1 cellular context compared by ENCODE assay signal in genomic region chr1:6723621-6724428, GRCh38.
TF ChIP-seq lines count a peak whose summit lies in the region.

No MANE protein-coding gene starts in this region.

TF ChIP-seq in K562, 482 proteins besides CTCF, POLR2A, EP300 and RAD21 (continued from another document and continues in another):
- no peak for TF ChIP-seq MITF (IDR thresholded peaks at IDR 0.05)
- no peak for TF ChIP-seq BRD4 (IDR thresholded peaks at IDR 0.05)
- TF ChIP-seq RFX1 (IDR thresholded peaks at IDR 0.05), result no peak
- no peak for TF ChIP-seq SIX5 (IDR thresholded peaks at IDR 0.05; ENCODE audit: borderline replicate concordance in 1 of 2, insufficient read depth in 1 of 2, low read depth in 1 of 2, low read length in 2 of 2)
- no peak for TF ChIP-seq MYBL2 (IDR thresholded peaks at IDR 0.05; ENCODE audit: low read depth)
- TF ChIP-seq MYBL2 (CRISPR knock-in tag; IDR thresholded peaks at IDR 0.05; ENCODE audit: borderline replicate concordance), result no peak
- no peak for TF ChIP-seq HCFC1 (IDR thresholded peaks at IDR 0.05; ENCODE audit: low read depth, low read length)
- TF ChIP-seq, protein P1, sequence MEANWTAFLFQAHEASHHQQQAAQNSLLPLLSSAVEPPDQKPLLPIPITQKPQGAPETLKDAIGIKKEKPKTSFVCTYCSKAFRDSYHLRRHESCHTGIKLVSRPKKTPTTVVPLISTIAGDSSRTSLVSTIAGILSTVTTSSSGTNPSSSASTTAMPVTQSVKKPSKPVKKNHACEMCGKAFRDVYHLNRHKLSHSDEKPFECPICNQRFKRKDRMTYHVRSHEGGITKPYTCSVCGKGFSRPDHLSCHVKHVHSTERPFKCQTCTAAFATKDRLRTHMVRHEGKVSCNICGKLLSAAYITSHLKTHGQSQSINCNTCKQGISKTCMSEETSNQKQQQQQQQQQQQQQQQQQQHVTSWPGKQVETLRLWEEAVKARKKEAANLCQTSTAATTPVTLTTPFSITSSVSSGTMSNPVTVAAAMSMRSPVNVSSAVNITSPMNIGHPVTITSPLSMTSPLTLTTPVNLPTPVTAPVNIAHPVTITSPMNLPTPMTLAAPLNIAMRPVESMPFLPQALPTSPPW (CRISPR knock-in tag; IDR thresholded peaks at IDR 0.05), result no peak
- no peak for TF ChIP-seq KDM1A (IDR thresholded peaks at IDR 0.05)
- TF ChIP-seq TAL1 (IDR thresholded peaks at IDR 0.05), result no peak
- TF ChIP-seq CREB1 (IDR thresholded peaks at IDR 0.05), result no peak
- TF ChIP-seq CREB1 (CRISPR knock-in tag; IDR thresholded peaks at IDR 0.05), result no peak
- TF ChIP-seq, protein P2, sequence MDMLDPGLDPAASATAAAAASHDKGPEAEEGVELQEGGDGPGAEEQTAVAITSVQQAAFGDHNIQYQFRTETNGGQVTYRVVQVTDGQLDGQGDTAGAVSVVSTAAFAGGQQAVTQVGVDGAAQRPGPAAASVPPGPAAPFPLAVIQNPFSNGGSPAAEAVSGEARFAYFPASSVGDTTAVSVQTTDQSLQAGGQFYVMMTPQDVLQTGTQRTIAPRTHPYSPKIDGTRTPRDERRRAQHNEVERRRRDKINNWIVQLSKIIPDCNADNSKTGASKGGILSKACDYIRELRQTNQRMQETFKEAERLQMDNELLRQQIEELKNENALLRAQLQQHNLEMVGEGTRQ (CRISPR knock-in tag; IDR thresholded peaks at IDR 0.05), result peak; percentile 82
- no peak for TF ChIP-seq DPF2 (IDR thresholded peaks at IDR 0.05)
- no peak for TF ChIP-seq HNRNPK (IDR thresholded peaks at IDR 0.05; ENCODE audit: low read depth, low read length, poor library complexity, severe bottlenecking)
- no peak for TF ChIP-seq ZBTB5 (IDR thresholded peaks at IDR 0.05)
- no peak for TF ChIP-seq SPI1 (IDR thresholded peaks at IDR 0.05; ENCODE audit: borderline replicate concordance, low read depth, low read length)
- no peak for TF ChIP-seq BRF1 (IDR thresholded peaks at IDR 0.05; ENCODE audit: borderline replicate concordance, extremely low read depth, insufficient read length)
- TF ChIP-seq BCL6 (CRISPR knock-in tag; IDR thresholded peaks at IDR 0.05), result no peak
- TF ChIP-seq HLTF (IDR thresholded peaks at IDR 0.05), result no peak
- TF ChIP-seq HDAC3 (IDR thresholded peaks at IDR 0.05; ENCODE audit: borderline replicate concordance, partially characterized antibody), result no peak
- no peak for TF ChIP-seq SREBF2 (CRISPR knock-in tag; IDR thresholded peaks at IDR 0.05)
- no peak for TF ChIP-seq ILF3 (IDR thresholded peaks at IDR 0.05; ENCODE audit: borderline replicate concordance)
- TF ChIP-seq, protein P3, sequence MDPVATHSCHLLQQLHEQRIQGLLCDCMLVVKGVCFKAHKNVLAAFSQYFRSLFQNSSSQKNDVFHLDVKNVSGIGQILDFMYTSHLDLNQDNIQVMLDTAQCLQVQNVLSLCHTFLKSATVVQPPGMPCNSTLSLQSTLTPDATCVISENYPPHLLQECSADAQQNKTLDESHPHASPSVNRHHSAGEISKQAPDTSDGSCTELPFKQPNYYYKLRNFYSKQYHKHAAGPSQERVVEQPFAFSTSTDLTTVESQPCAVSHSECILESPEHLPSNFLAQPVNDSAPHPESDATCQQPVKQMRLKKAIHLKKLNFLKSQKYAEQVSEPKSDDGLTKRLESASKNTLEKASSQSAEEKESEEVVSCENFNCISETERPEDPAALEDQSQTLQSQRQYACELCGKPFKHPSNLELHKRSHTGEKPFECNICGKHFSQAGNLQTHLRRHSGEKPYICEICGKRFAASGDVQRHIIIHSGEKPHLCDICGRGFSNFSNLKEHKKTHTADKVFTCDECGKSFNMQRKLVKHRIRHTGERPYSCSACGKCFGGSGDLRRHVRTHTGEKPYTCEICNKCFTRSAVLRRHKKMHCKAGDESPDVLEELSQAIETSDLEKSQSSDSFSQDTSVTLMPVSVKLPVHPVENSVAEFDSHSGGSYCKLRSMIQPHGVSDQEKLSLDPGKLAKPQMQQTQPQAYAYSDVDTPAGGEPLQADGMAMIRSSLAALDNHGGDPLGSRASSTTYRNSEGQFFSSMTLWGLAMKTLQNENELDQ (CRISPR knock-in tag; IDR thresholded peaks at IDR 0.05; ENCODE audit: borderline replicate concordance), result no peak
- no peak for TF ChIP-seq ETV6 (IDR thresholded peaks at IDR 0.05; ENCODE audit: borderline replicate concordance in 1 of 2, low read depth in 2 of 2, low read length in 1 of 2)
- no peak for TF ChIP-seq ETV6 (CRISPR knock-in tag; IDR thresholded peaks at IDR 0.05; ENCODE audit: borderline replicate concordance)
- TF ChIP-seq HNRNPH1 (optimal IDR thresholded peaks at IDR 0.05; ENCODE audit: low read depth, low read length), result no peak
- TF ChIP-seq FOS (IDR thresholded peaks at IDR 0.05; ENCODE audit: extremely low read depth, insufficient read length), result no peak
- no peak for TF ChIP-seq ZC3H8 (IDR thresholded peaks at IDR 0.05)
- TF ChIP-seq RAD51 (IDR thresholded peaks at IDR 0.05; ENCODE audit: borderline replicate concordance, low read depth), result peak; percentile 83
- TF ChIP-seq DMBX1 (CRISPR knock-in tag; IDR thresholded peaks at IDR 0.05; ENCODE audit: borderline replicate concordance), result no peak
- TF ChIP-seq SNRNP70 (optimal IDR thresholded peaks at IDR 0.05; ENCODE audit: low read depth, low read length), result no peak
- TF ChIP-seq POLR2B (IDR thresholded peaks at IDR 0.05; ENCODE audit: low read depth, partially characterized antibody), result no peak
- TF ChIP-seq BCLAF1 (IDR thresholded peaks at IDR 0.05; ENCODE audit: borderline replicate concordance in 1 of 2, control insufficient read depth in 1 of 2, low read depth in 2 of 2, low read length in 1 of 2), result no peak
- TF ChIP-seq MYC (IDR thresholded peaks at IDR 0.05; ENCODE audit: low read depth, low read length), result peak; percentile 19; the same call in 1 of the 2 replicates
- no peak for TF ChIP-seq MYC (CRISPR knock-in tag; IDR thresholded peaks at IDR 0.05; ENCODE audit: borderline replicate concordance, low read depth)
- no peak for TF ChIP-seq JUNB (CRISPR knock-in tag; conservative IDR thresholded peaks at IDR 0.05)
- TF ChIP-seq ARNT (IDR thresholded peaks at IDR 0.05), result no peak
- TF ChIP-seq RBM22 (IDR thresholded peaks at IDR 0.05; ENCODE audit: low read depth, low read length, poor library complexity, severe bottlenecking), result no peak
- TF ChIP-seq ZBTB1 (CRISPR knock-in tag; IDR thresholded peaks at IDR 0.05; ENCODE audit: borderline replicate concordance, low read depth), result no peak
- no peak for TF ChIP-seq NFYB (IDR thresholded peaks at IDR 0.05; ENCODE audit: extremely low read depth, insufficient read length)
- TF ChIP-seq, protein P4, sequence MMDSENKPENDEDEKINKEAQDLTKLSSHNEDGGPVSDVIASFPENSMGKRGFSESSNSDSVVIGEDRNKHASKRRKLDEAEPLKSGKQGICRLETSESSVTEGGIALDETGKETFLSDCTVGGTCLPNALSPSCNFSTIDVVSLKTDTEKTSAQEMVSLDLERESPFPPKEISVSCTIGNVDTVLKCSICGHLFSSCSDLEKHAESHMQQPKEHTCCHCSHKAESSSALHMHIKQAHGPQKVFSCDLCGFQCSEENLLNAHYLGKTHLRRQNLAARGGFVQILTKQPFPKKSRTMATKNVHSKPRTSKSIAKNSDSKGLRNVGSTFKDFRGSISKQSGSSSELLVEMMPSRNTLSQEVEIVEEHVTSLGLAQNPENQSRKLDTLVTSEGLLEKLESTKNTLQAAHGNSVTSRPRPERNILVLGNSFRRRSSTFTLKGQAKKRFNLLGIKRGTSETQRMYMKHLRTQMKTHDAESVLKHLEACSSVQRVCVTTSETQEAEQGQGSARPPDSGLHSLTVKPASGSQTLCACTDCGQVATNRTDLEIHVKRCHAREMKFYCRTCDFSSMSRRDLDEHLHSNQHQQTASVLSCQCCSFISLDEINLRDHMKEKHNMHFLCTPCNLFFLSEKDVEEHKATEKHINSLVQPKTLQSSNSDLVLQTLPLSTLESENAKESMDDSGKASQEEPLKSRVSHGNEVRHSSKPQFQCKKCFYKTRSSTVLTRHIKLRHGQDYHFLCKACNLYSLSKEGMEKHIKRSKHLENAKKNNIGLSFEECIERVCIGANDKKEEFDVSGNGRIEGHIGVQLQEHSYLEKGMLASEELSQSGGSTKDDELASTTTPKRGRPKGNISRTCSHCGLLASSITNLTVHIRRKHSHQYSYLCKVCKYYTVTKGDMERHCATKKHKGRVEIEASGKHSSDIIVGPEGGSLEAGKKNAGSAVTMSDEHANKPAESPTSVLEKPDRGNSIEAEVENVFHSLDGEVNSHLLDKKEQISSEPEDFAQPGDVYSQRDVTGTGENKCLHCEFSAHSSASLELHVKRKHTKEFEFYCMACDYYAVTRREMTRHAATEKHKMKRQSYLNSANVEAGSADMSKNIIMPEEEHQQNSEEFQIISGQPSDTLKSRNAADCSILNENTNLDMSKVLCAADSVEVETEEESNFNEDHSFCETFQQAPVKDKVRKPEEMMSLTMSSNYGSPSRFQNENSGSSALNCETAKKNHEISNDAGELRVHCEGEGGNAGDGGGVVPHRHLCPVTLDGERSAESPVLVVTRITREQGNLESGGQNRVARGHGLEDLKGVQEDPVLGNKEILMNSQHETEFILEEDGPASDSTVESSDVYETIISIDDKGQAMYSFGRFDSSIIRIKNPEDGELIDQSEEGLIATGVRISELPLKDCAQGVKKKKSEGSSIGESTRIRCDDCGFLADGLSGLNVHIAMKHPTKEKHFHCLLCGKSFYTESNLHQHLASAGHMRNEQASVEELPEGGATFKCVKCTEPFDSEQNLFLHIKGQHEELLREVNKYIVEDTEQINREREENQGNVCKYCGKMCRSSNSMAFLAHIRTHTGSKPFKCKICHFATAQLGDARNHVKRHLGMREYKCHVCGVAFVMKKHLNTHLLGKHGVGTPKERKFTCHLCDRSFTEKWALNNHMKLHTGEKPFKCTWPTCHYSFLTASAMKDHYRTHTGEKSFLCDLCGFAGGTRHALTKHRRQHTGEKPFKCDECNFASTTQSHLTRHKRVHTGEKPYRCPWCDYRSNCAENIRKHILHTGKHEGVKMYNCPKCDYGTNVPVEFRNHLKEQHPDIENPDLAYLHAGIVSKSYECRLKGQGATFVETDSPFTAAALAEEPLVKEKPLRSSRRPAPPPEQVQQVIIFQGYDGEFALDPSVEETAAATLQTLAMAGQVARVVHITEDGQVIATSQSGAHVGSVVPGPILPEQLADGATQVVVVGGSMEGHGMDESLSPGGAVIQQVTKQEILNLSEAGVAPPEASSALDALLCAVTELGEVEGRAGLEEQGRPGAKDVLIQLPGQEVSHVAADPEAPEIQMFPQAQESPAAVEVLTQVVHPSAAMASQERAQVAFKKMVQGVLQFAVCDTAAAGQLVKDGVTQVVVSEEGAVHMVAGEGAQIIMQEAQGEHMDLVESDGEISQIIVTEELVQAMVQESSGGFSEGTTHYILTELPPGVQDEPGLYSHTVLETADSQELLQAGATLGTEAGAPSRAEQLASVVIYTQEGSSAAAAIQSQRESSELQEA (IDR thresholded peaks at IDR 0.05; ENCODE audit: low read depth), result no peak
- TF ChIP-seq MCM5 (IDR thresholded peaks at IDR 0.05; ENCODE audit: low read depth), result no peak
- TF ChIP-seq POU5F1 (IDR thresholded peaks at IDR 0.05; ENCODE audit: borderline replicate concordance, low read depth, low read length, partially characterized antibody), result no peak
- no peak for TF ChIP-seq SLC30A9 (CRISPR knock-in tag; IDR thresholded peaks at IDR 0.05)
- TF ChIP-seq L3MBTL2 (IDR thresholded peaks at IDR 0.05), result peak; percentile 66; the same call in 1 of the 2 replicates
- no peak for TF ChIP-seq IRF2 (CRISPR knock-in tag; IDR thresholded peaks at IDR 0.05)
- TF ChIP-seq POLR2AphosphoS2 (IDR thresholded peaks at IDR 0.05; ENCODE audit: low read length), result no peak
- TF ChIP-seq, protein P5, sequence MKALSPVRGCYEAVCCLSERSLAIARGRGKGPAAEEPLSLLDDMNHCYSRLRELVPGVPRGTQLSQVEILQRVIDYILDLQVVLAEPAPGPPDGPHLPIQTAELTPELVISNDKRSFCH (CRISPR knock-in tag; IDR thresholded peaks at IDR 0.05), result no peak
- TF ChIP-seq, protein P5 (tag; IDR thresholded peaks at IDR 0.05), result no peak
